Comparison of ENCODE assay signal across 8 cellular contexts in the genomic region with DNA sequence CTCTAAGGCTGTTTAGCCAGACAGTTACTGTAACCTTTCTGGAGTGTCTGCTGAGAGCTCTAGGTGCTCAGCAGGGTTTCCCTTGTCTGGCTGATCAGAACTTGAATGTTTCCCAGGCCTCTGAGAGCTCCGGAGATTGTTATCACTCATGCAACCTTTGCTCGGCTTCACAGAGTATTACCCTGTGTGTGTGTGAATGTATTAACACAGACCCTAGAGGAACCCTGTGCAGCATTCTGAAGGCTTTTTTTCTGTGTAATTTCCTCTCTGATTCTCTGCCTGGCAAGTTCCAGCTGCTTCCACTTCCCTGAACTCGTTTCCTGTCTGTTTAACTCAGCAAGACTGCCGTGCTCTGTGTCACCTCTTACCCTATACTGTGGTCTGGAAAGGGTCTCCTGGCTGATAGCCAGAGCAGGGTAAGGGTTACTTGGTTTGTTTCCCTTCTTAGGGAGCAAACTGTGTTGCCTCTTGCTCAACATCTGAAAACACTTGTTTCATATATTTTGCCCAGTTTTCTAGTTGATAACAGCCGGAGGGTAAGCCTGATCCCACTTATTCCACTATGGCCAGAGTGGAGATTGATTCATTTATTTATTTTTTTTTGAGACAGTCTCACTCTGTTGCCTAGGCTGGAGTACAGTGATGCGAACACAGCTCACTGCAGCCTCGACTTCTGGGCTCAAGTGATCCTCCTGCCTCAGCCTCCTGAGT. TPM values are rescaled to one million over a fixed set of nuclear protein-coding genes. Genes with fewer than 3 reads are reported as not detected.
DNase-seq lines count a peak whose midpoint lies in the region; ATAC-seq and TF ChIP-seq lines count a peak whose summit lies in the region.

No MANE protein-coding gene starts in this region.

- no TSS peak for BruUV-seq in mammary epithelial cell (replicated peaks; lab: Mats Ljungman, UMichigan)

- no peak for TF ChIP-seq POLR2A in sigmoid colon (IDR thresholded peaks at IDR 0.05)

- H3K9me3 ChIP-seq in HEK293 (ENCODE audit: control insufficient read depth, insufficient read depth, low read depth, low read length) (no peaks in the 10 kb centered on the region), sigmoid colon (no peaks in the 10 kb centered on the region), mammary epithelial cell (replicated peaks; ENCODE audit: insufficient read depth, low read length) (no peaks in the 10 kb centered on the region)

- H3K27me3 ChIP-seq in sigmoid colon (no peaks in the 10 kb centered on the region), mammary epithelial cell (ENCODE audit: insufficient read depth, low read length) (no peaks in the 10 kb centered on the region)

- WGBS in sigmoid colon, 2 donors, result 47 to 53% methylated on average over 7 of the region's 7 CpGs
- WGBS in mammary epithelial cell (ENCODE audit: low coverage, missing lambda C conversion rate), result 94% methylated on average over 7 of the region's 7 CpGs

- no peak overlapping the region for H3K4me2 ChIP-seq in mammary epithelial cell (ENCODE audit: insufficient read depth, low read depth, low read length)

- H3K4me3 ChIP-seq in HEK293 (ENCODE audit: low read depth, low read length) (no peak overlapping the region), fibroblast of the aortic adventitia (ENCODE audit: low read depth, low read length) (no peak overlapping the region), sigmoid colon (no peak overlapping the region), mammary epithelial cell (replicated peaks in 1 of 3; ENCODE audit: insufficient read depth in 1 of 3, low read depth in 2 of 3, low read length in 3 of 3) (no peak overlapping the region)

- DNase-seq in RWPE1 (ENCODE audit: low spot score) (no peak), fibroblast of the aortic adventitia (ENCODE audit: low read depth) (peak; percentile 31), sigmoid colon (no peak), mammary epithelial cell (no peak)

- H3K36me3 ChIP-seq in HEK293 (ENCODE audit: control insufficient read depth in 2 of 2, insufficient read depth in 1 of 2, low read length in 2 of 2) (peaks cover 11 to 48% of the 10 kb centered on the region in 2 experiments; a peak in 2 of 3 replicates), sigmoid colon (peaks cover 3 to 33% (median 5%) of the 10 kb centered on the region in 4 donors), mammary epithelial cell (ENCODE audit: insufficient read depth, low read length) (peaks cover 15% of the 10 kb centered on the region)

- intact Hi-C loops in sigmoid colon (cut with DNase I) (no loop called here), mammary epithelial cell (cut with micrococcal nuclease) (no loop called here)

- TF ChIP-seq CTCF in HEK293 (tag by site-specific recombination; IDR thresholded peaks at IDR 0.05), result no peak
- no peak for TF ChIP-seq CTCF in RWPE1 (conservative IDR thresholded peaks at IDR 0.05; ENCODE audit: low read depth)
- TF ChIP-seq CTCF in fibroblast of the aortic adventitia (IDR thresholded peaks at IDR 0.05; ENCODE audit: insufficient read depth, low read length), result no peak
- TF ChIP-seq CTCF in sigmoid colon (IDR thresholded peaks at IDR 0.05), result no peak
- TF ChIP-seq CTCF in mammary epithelial cell (conservative IDR thresholded peaks at IDR 0.05 in 1 of 2, IDR thresholded peaks at IDR 0.05 in 1 of 2; ENCODE audit: extremely low read depth in 1 of 2, insufficient read depth in 1 of 2, low read depth in 1 of 2, low read length in 2 of 2), result no peak

- H3K27ac ChIP-seq in HEK293 (ENCODE audit: extremely low read depth, low read depth, low read length) (no peak overlapping the region), RWPE1 (peak overlapping the region; percentile 83), sigmoid colon (peak overlapping the region in 3 of 4 donors; percentile 13 to 35 (median 14)), mammary epithelial cell (ENCODE audit: insufficient read depth, low read depth, low read length) (no peak overlapping the region)

- no peak overlapping the region for H3K9ac ChIP-seq in mammary epithelial cell (ENCODE audit: insufficient read depth, low read length)

- no peak for TF ChIP-seq EP300 in sigmoid colon (IDR thresholded peaks at IDR 0.05)

- ATAC-seq in GM18520 (IDR thresholded peaks at IDR 0.05; ENCODE audit: unreplicated experiment), result no peak
- no peak for ATAC-seq in GM21737 (IDR thresholded peaks at IDR 0.05; ENCODE audit: unreplicated experiment)
- no peak for ATAC-seq in GM21528 (IDR thresholded peaks at IDR 0.05; ENCODE audit: low FRiP score, unreplicated experiment)

- dilution Hi-C loops in mammary epithelial cell (cut with HindIII; ENCODE audit: low sequenced_read_pairs), result loop anchor here (5.0 kb wide), 4 partner anchors 45 to 90 kb away; a partner anchor contains a TSS

- H4K20me1 ChIP-seq in mammary epithelial cell (ENCODE audit: insufficient read depth, low read length), result peaks cover 2% of the 10 kb centered on the region

- POLR2A ChIA-PET in HEK293 (lab: Yijun Ruan, JAX) (no interaction called here), RWPE1 (lab: Yijun Ruan, JAX; ENCODE audit: low non-redundant PET) (no interaction called here)

- no peaks in the 10 kb centered on the region for H3K79me2 ChIP-seq in mammary epithelial cell (ENCODE audit: insufficient read depth, low read length)

- peaks cover 3% of the 10 kb centered on the region; the same call in 1 of the 2 replicates for H3K4me1 ChIP-seq in HEK293 (ENCODE audit: control insufficient read depth, insufficient read depth, low read length)
- H3K4me1 ChIP-seq in sigmoid colon, result peaks cover 0 to 8% (median 0%) of the 10 kb centered on the region in 4 donors
- peaks cover 17% of the 10 kb centered on the region for H3K4me1 ChIP-seq in mammary epithelial cell (ENCODE audit: insufficient read depth, low read length)

- H2AFZ ChIP-seq in mammary epithelial cell (ENCODE audit: low read depth, low read length), result no peak overlapping the region

- in situ Hi-C loops in mammary epithelial cell (cut with MboI; ENCODE audit: low sequenced_read_pairs in 2 of 2), result loop anchor here (5.0 to 25.0 kb wide), 2 partner anchors 75 to 245 kb away; a partner anchor contains a TSS

- CTCF ChIA-PET in HEK293 (lab: Yijun Ruan, JAX), result interaction anchor here (4.0 kb wide), 1 partner anchor 70 kb away, joined by 26 read pairs; a partner anchor contains a TSS
- CTCF ChIA-PET in RWPE1 (lab: Yijun Ruan, JAX), result interaction anchor here (0.8 kb wide), 1 partner anchor 68 kb away, joined by 3 read pairs; a partner anchor contains a TSS
- CTCF ChIA-PET in mammary epithelial cell (lab: Charles Lee; ENCODE audit: low non-redundant PET), result no interaction called here

TF ChIP-seq in HEK293, 187 proteins besides CTCF, POLR2A, EP300 and RAD21:
- TF ChIP-seq ZIC2 (tag by site-specific recombination; IDR thresholded peaks at IDR 0.05) (peak; percentile 74), ZNF785 (tag by site-specific recombination; IDR thresholded peaks at IDR 0.05) (no peak)
- TF ChIP-seq, protein P1, sequence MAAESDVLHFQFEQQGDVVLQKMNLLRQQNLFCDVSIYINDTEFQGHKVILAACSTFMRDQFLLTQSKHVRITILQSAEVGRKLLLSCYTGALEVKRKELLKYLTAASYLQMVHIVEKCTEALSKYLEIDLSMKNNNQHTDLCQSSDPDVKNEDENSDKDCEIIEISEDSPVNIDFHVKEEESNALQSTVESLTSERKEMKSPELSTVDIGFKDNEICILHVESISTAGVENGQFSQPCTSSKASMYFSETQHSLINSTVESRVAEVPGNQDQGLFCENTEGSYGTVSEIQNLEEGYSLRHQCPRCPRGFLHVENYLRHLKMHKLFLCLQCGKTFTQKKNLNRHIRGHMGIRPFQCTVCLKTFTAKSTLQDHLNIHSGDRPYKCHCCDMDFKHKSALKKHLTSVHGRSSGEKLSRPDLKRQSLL (tag by site-specific recombination; IDR thresholded peaks at IDR 0.05), result 0 out of 2 replicates have a peak, but pooled peaks have one; percentile 19

RNA-seq across cellular contexts. Expression of a gene that starts 21.7 kb away (rescaled TPM):
- total RNA-seq in fibroblast of the aortic adventitia (ENCODE audit: low replicate concordance), result 36.9 and 42.1 TPM in 2 replicates
- 10 to 100 TPM; 34.6 to 51.0 (median 45.6) TPM for total RNA-seq in sigmoid colon
- 10 to 100 TPM; 12.0 to 40.7 (median 19.0) TPM for polyA plus RNA-seq in sigmoid colon
- 10 to 100 TPM; 31.9 to 38.3 TPM for total RNA-seq in mammary epithelial cell
- polyA plus RNA-seq in mammary epithelial cell, result 35.5 TPM
- 14.6 TPM for polyA minus RNA-seq in mammary epithelial cell

RNA-seq across cellular contexts. Expression of a gene that starts 21.8 kb away (rescaled TPM):
- total RNA-seq in fibroblast of the aortic adventitia (ENCODE audit: low replicate concordance) (11.5 and 12.1 TPM in 2 replicates), sigmoid colon (10 to 100 TPM in 3 of 4 donors, 1 to 10 TPM in 1; 9.5 to 20.8 (median 11.8) TPM), mammary epithelial cell (10 to 100 TPM; 11.5 to 15.6 TPM)
- polyA plus RNA-seq in sigmoid colon (1 to 10 TPM; 4.8 to 10.0 (median 6.5) TPM), mammary epithelial cell (6.5 TPM)
- polyA minus RNA-seq in mammary epithelial cell, result 3.9 TPM

Comparison
In these comparisons a context has a peak if more than half of its experiments do, and no peak if none do; other contexts are left out.
1. H3K27ac ChIP-seq: peak in RWPE1 (single experiment) and sigmoid colon (3 of 4); none in HEK293 (single experiment) and mammary epithelial cell (single experiment).